In genomic region chr15:30471366-30471749, GRCh38 we compare ENCODE assay signal across 8 cellular contexts. TPM values are rescaled to one million over a fixed set of nuclear protein-coding genes. Genes with fewer than 3 reads are reported as not detected.
A peak's percentile ranks its signal among the peaks of the same experiment; 100 is the strongest.
DNase-seq lines count a peak whose midpoint lies in the region; ATAC-seq and TF ChIP-seq lines count a peak whose summit lies in the region.
"Not testable (repeated sequence)": the region's sequence is repeated elsewhere in the genome, so short reads cannot be mapped to it uniquely, and the experiment has no call there.

No MANE protein-coding gene starts in this region.

- TF ChIP-seq POLR2A in breast epithelium (IDR thresholded peaks at IDR 0.05); uterus (IDR thresholded peaks at IDR 0.05): not testable (repeated sequence)

- not testable (repeated sequence) for H3K9ac ChIP-seq in SK-N-MC (ENCODE audit: insufficient read length)

- H3K27me3 ChIP-seq in breast epithelium; heart right ventricle; mononuclear cell (ENCODE audit: insufficient read depth, low read length); uterus: not testable (repeated sequence)

- intact Hi-C loops in breast epithelium (cut with DNase I; ENCODE audit: low total_unique reads); heart right ventricle (cut with DNase I); uterus (cut with DNase I; ENCODE audit: low total_unique reads): not testable (repeated sequence)

- not testable (repeated sequence) for H3K9me3 ChIP-seq in SK-N-MC (ENCODE audit: low read depth, low read length); breast epithelium; heart right ventricle; mononuclear cell (ENCODE audit: low read depth, low read length); uterus

- not testable (repeated sequence) for TF ChIP-seq CTCF in breast epithelium (IDR thresholded peaks at IDR 0.05); heart right ventricle (IDR thresholded peaks at IDR 0.05); uterus (IDR thresholded peaks at IDR 0.05)

- H3K27ac ChIP-seq in SK-N-MC, result not testable (repeated sequence)
- H3K27ac ChIP-seq in breast epithelium, result peak overlapping the region; percentile 67 to 90
- peak overlapping the region in 7 of 10 donors; percentile 65 to 85 (median 73) for H3K27ac ChIP-seq in heart right ventricle
- peak overlapping the region in 14 of 21 experiments; percentile 56 to 83 (median 75) for H3K27ac ChIP-seq in skin epidermis
- peak overlapping the region; percentile 78 to 86 for H3K27ac ChIP-seq in uterus

- not testable (repeated sequence) for H3K36me3 ChIP-seq in SK-N-MC (ENCODE audit: insufficient read depth, low read length); breast epithelium; heart right ventricle; uterus

- H3K4me1 ChIP-seq in breast epithelium; heart right ventricle; mononuclear cell (ENCODE audit: insufficient read depth, low read length); uterus: not testable (repeated sequence)

- H3K4me3 ChIP-seq in SK-N-MC (peak overlapping the region; percentile 53), breast epithelium (peak overlapping the region; percentile 35 to 79 (median 53)), heart right ventricle (peak overlapping the region in 9 of 10 donors; percentile 44 to 60 (median 50)), mononuclear cell (ENCODE audit: low read length) (peak overlapping the region; percentile 22), skin epidermis (peak overlapping the region; percentile 40 to 61 (median 45)), uterus (peak overlapping the region in 1 of 2 donors; percentile 69)

- WGBS in heart right ventricle, 2 donors, result no CpG with 5 or more reads among the region's 34 CpGs

- DNase-seq in SK-N-MC (ENCODE audit: low read depth, low spot score); breast epithelium (ENCODE audit: low spot score in 2 of 2); heart right ventricle; uterus: not testable (repeated sequence)

- peak; percentile 19 for ATAC-seq in GM18870 (IDR thresholded peaks at IDR 0.05; ENCODE audit: unreplicated experiment)
- ATAC-seq in HG02610 (IDR thresholded peaks at IDR 0.05; ENCODE audit: unreplicated experiment), result peak; percentile 21
- ATAC-seq in heart right ventricle, result peak in 4 of 8 donors; percentile 3 to 31 (median 14)

RNA-seq across cellular contexts. Expression of gene GOLGA8R, which starts 57.3 kb away (rescaled TPM):
- total RNA-seq in breast epithelium, result 1 to 10 TPM; 4.2 to 5.6 (median 4.5) TPM
- total RNA-seq in heart right ventricle, result 1 to 10 TPM; 1.4 to 5.3 (median 3.8) TPM
- polyA plus RNA-seq in heart right ventricle, result 1 to 10 TPM in 1 of 2 donors, under 1 TPM in 1; 0.48 to 4.5 TPM
- 2.2 TPM for total RNA-seq in mononuclear cell
- total RNA-seq in uterus, result 10 to 100 TPM in 1 of 4 donors, 1 to 10 TPM in 1, under 1 TPM in 2; 0.26 to 12.9 (median 2.8) TPM
